Comparison of ENCODE assay signal across 2 cellular contexts in genomic region chr7:143352506-143353130, GRCh38.
TF ChIP-seq lines count a peak whose summit lies in the region.

No MANE protein-coding gene starts in this region.

TF ChIP-seq in HEK293, 187 proteins besides CTCF, POLR2A, EP300 and RAD21:
- TF ChIP-seq EGR2 (tag by site-specific recombination; IDR thresholded peaks at IDR 0.05; ENCODE audit: low read depth), result peak; percentile 58
- TF ChIP-seq SALL2 (tag by site-specific recombination; IDR thresholded peaks at IDR 0.05; ENCODE audit: borderline replicate concordance), result no peak
- peak; percentile 43 for TF ChIP-seq ZFHX2 (tag by site-specific recombination; conservative IDR thresholded peaks at IDR 0.05)
TF ChIP-seq in HEK293: peak in this region for 2.

TF ChIP-seq in H1, 55 proteins besides CTCF, POLR2A, EP300 and RAD21:
- TF ChIP-seq RFX5 (IDR thresholded peaks at IDR 0.05; ENCODE audit: borderline replicate concordance, low read depth, low read length), result no peak
- no peak for TF ChIP-seq EGR1 (IDR thresholded peaks at IDR 0.05; ENCODE audit: borderline replicate concordance, low read depth, low read length)
- no peak for TF ChIP-seq SIN3A (conservative IDR thresholded peaks at IDR 0.05 in 1 of 2, IDR thresholded peaks at IDR 0.05 in 1 of 2; ENCODE audit: low read depth in 1 of 2, low read length in 2 of 2)
- TF ChIP-seq SUZ12 (IDR thresholded peaks at IDR 0.05; ENCODE audit: low read length), result no peak
- no peak for TF ChIP-seq SIRT6 (IDR thresholded peaks at IDR 0.05; ENCODE audit: low read length)
- TF ChIP-seq YY1 (IDR thresholded peaks at IDR 0.05; ENCODE audit: low read depth, low read length), result no peak
- no peak for TF ChIP-seq ASH2L (IDR thresholded peaks at IDR 0.05; ENCODE audit: low read length)
- no peak for TF ChIP-seq SP1 (IDR thresholded peaks at IDR 0.05; ENCODE audit: low read depth, low read length)
- TF ChIP-seq MAFK (IDR thresholded peaks at IDR 0.05; ENCODE audit: low read depth, low read length), result no peak
- TF ChIP-seq BCL11A (IDR thresholded peaks at IDR 0.05; ENCODE audit: low read depth in 2 of 2, low read length in 2 of 2), result no peak
